Comparison of ENCODE assay signal across 17 cellular contexts in genomic region chr6:64930664-64931063, GRCh38.
"Had no signal": no experiment of that assay in that cellular context is flagged by ENCODE, and none has a peak within 500 bp of the region (broad histone marks: within the 10 kb centered on the region; RNA-seq: fewer than 3 reads in every experiment).

No MANE protein-coding gene starts in this region.

- H3K27ac ChIP-seq: body of pancreas, esophagus muscularis mucosa, sigmoid colon, spleen, thoracic aorta, upper lobe of left lung had no signal

- H3K4me1 ChIP-seq: body of pancreas, esophagus muscularis mucosa, sigmoid colon, spleen, upper lobe of left lung had no signal

- H3K4me3 Mint-ChIP-seq: activated CD4-positive, alpha-beta T cell treated with anti-CD3 and anti-CD28 coated beads, Interleukin-2, amount 10 ng/mL, durations not matched to agents 24 days and 14 days; activated CD8-positive, alpha-beta T cell treated with anti-CD3 and anti-CD28 coated beads for 36 hours; activated T-cell treated with anti-CD3 and anti-CD28 coated beads, Interleukin-2, amount 50 U/mL, for 24 hours; natural killer cell; stimulated activated memory B cell treated with anti-CD40 and anti-IgM and Interleukin-4, amounts not matched to agents 10 μg/mL and 1 μg/mL and 100 μg/mL, for 72 hours had no signal

- H3K27ac Mint-ChIP-seq: activated CD4-positive, alpha-beta T cell treated with anti-CD3 and anti-CD28 coated beads, Interleukin-2, amount 10 ng/mL, durations not matched to agents 24 days and 14 days; activated CD8-positive, alpha-beta T cell treated with anti-CD3 and anti-CD28 coated beads for 36 hours; activated T-cell treated with anti-CD3 and anti-CD28 coated beads, Interleukin-2, amount 50 U/mL, for 24 hours; activated T-helper 2 cell treated with anti-CD3 and anti-CD28 coated beads, Interferon-gamma antibody, Interleukin-2, Interleukin-4, amounts not matched to agents 10 μg/mL and 5 μg/mL and 100 μg/mL, durations not matched to agents 14 hours and 24 hours and 36 hours; natural killer cell; stimulated activated memory B cell treated with anti-CD40 and anti-IgM and Interleukin-4, amounts not matched to agents 10 μg/mL and 1 μg/mL and 100 μg/mL, for 72 hours had no signal

- H3K36me3 Mint-ChIP-seq: stimulated activated memory B cell treated with anti-CD40 and anti-IgM and Interleukin-4, amounts not matched to agents 10 μg/mL and 1 μg/mL and 100 μg/mL, for 72 hours had no signal

- H3K4me3 ChIP-seq: body of pancreas, esophagus muscularis mucosa, sigmoid colon, spleen, thoracic aorta, upper lobe of left lung had no signal

- H3K4me1 Mint-ChIP-seq: activated CD4-positive, alpha-beta T cell treated with anti-CD3 and anti-CD28 coated beads, Interleukin-2, amount 10 ng/mL, durations not matched to agents 24 days and 14 days; natural killer cell; stimulated activated memory B cell treated with anti-CD40 and anti-IgM and Interleukin-4, amounts not matched to agents 10 μg/mL and 1 μg/mL and 100 μg/mL, for 72 hours had no signal

- H3K9me3 Mint-ChIP-seq: activated CD4-positive, alpha-beta T cell treated with anti-CD3 and anti-CD28 coated beads, Interleukin-2, amount 10 ng/mL, durations not matched to agents 24 days and 14 days had no signal

- H3K9me3 ChIP-seq: body of pancreas, esophagus muscularis mucosa, sigmoid colon, thoracic aorta had no signal

- H3K27me3 Mint-ChIP-seq: activated CD4-positive, alpha-beta T cell treated with anti-CD3 and anti-CD28 coated beads, Interleukin-2, amount 10 ng/mL, durations not matched to agents 24 days and 14 days; activated CD8-positive, alpha-beta T cell treated with anti-CD3 and anti-CD28 coated beads for 36 hours; activated T-cell treated with anti-CD3 and anti-CD28 coated beads, Interleukin-2, amount 50 U/mL, for 24 hours; stimulated activated memory B cell treated with anti-CD40 and anti-IgM and Interleukin-4, amounts not matched to agents 10 μg/mL and 1 μg/mL and 100 μg/mL, for 72 hours had no signal

- DNase-seq: activated CD4-positive, alpha-beta T cell treated with anti-CD3 and anti-CD28 coated beads, Interleukin-2, amount 10 ng/mL, durations not matched to agents 24 days and 14 days; activated CD8-positive, alpha-beta T cell treated with anti-CD3 and anti-CD28 coated beads for 36 hours; activated naive CD4-positive, alpha-beta T cell treated with Interleukin-2 at 50 U/mL for 16 hours; activated T-cell treated with anti-CD3 and anti-CD28 coated beads, Interleukin-2, amount 50 U/mL, for 24 hours; body of pancreas; dermis blood vessel endothelial cell; effector memory CD4-positive, alpha-beta T cell; natural killer cell; posterior cingulate gyrus; sigmoid colon; spleen; stimulated activated CD4-positive, alpha-beta T cell treated with anti-CD3 and anti-CD28 coated beads, Interleukin-4, amount 100 ng/mL, for 4 hours; upper lobe of left lung had no signal

- H3K36me3 ChIP-seq: esophagus muscularis mucosa, sigmoid colon, spleen, thoracic aorta, upper lobe of left lung had no signal

- H3K27me3 ChIP-seq: body of pancreas, esophagus muscularis mucosa, sigmoid colon, spleen, upper lobe of left lung had no signal
